ENCODE assay signal across 9 cellular contexts in the genomic region with DNA sequence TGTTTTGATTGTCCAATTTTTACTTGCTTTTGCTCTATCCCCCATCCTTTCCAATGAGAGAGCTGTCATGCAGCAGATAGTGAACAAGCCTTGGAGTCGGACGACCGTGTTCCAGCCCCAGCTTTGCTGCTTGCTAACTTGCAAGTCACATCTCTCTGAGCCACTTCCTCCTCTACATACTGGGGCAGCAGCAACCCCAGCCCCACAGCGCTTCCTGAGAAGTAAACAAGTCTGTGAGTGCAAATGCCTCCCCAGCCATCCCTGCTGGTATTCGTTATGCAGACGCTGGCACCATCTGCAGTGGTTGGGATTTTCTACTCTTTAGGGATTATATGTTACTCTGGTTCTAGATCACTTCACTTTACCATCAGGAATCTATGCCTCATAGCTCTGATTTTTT. TPM values are rescaled to one million over a fixed set of nuclear protein-coding genes. Genes with fewer than 3 reads are reported as not detected.
A peak's percentile ranks its signal among the peaks of the same experiment; 100 is the strongest.
DNase-seq lines count a peak whose midpoint lies in the region; ATAC-seq and TF ChIP-seq lines count a peak whose summit lies in the region.
"Had no signal": no experiment of that assay in that cellular context is flagged by ENCODE, and none has a peak within 500 bp of the region (broad histone marks: within the 10 kb centered on the region; RNA-seq: fewer than 3 reads in every experiment).

No MANE protein-coding gene starts in this region.

- H3K4me1 ChIP-seq in DND-41 (ENCODE audit: insufficient read depth, low read length) (peaks cover 29% of the 10 kb centered on the region), adipocyte (ENCODE audit: control insufficient read depth, insufficient read depth, low read length) (peaks cover 6% of the 10 kb centered on the region), neutrophil (ENCODE audit: control insufficient read depth in 1 of 2, insufficient read depth in 1 of 2, low read depth in 1 of 2, low read length in 1 of 2) (peaks cover 57 to 64% of the 10 kb centered on the region in 2 experiments), transverse colon (peaks cover 0 to 4% (median 0%) of the 10 kb centered on the region in 4 donors)
- H3K4me1 ChIP-seq: psoas muscle had no signal

- H4K20me1 ChIP-seq in DND-41 (ENCODE audit: insufficient read depth, low read length) = no peaks in the 10 kb centered on the region

- H3K36me3 ChIP-seq in DND-41 (ENCODE audit: insufficient read depth, low read length) = peaks cover 34% of the 10 kb centered on the region
- peaks cover 44% of the 10 kb centered on the region for H3K36me3 ChIP-seq in adipocyte (ENCODE audit: control insufficient read depth, insufficient read depth, low read length, severe bottlenecking)
- H3K36me3 ChIP-seq in neutrophil = peaks cover 41% of the 10 kb centered on the region
- peaks cover 0 to 50% (median 13%) of the 10 kb centered on the region in 4 donors for H3K36me3 ChIP-seq in transverse colon

- peak; percentile 84 for DNase-seq in DND-41
- peak; percentile 50 for DNase-seq in T-helper 9 cell
- peak; percentile 26 for DNase-seq in adipocyte (ENCODE audit: low read depth)
- peak; percentile 65 for DNase-seq in transverse colon
- DNase-seq in hepatic stellate cell (ENCODE audit: low spot score) = no peak

- WGBS in transverse colon (ENCODE audit: low coverage in 1 of 2), 2 donors = 55 to 67% methylated on average over 4 to 6 of the region's 6 CpGs

- no peaks in the 10 kb centered on the region for H3K79me2 ChIP-seq in DND-41 (ENCODE audit: insufficient read depth, low read length)

- peak overlapping the region; percentile 27 for H2AFZ ChIP-seq in DND-41 (ENCODE audit: low read depth, low read length)

- H3K4me2 ChIP-seq in DND-41 (ENCODE audit: insufficient read depth, low read length) = peak overlapping the region; percentile 37

- H3K4me3 ChIP-seq in DND-41 (ENCODE audit: low read depth in 1 of 2, low read length in 2 of 2) = peak overlapping the region in 1 of 2 experiments; percentile 17; a peak in 1 of 4 replicates
- H3K4me3 ChIP-seq in adipocyte (ENCODE audit: low read length) = no peak overlapping the region
- peak overlapping the region; percentile 42 to 55 for H3K4me3 ChIP-seq in neutrophil (ENCODE audit: low read depth in 1 of 2, low read length in 1 of 2)
- no peak overlapping the region for H3K4me3 ChIP-seq in transverse colon
- H3K4me3 ChIP-seq: psoas muscle had no signal

- TF ChIP-seq POLR2A in transverse colon (IDR thresholded peaks at IDR 0.05) = peak; percentile 31

- H3K9ac ChIP-seq in DND-41 (ENCODE audit: low read depth, low read length) = peak overlapping the region; percentile 27
- H3K9ac ChIP-seq in adipocyte (ENCODE audit: low read length) = no peak overlapping the region

- H3K9me3 ChIP-seq in DND-41 (ENCODE audit: insufficient read depth, low read length, severe bottlenecking) = no peaks in the 10 kb centered on the region
- H3K9me3 ChIP-seq in adipocyte (ENCODE audit: control insufficient read depth, low read length) = no peaks in the 10 kb centered on the region
- H3K9me3 ChIP-seq in neutrophil = no peaks in the 10 kb centered on the region
- H3K9me3 ChIP-seq in transverse colon = no peaks in the 10 kb centered on the region
- H3K9me3 ChIP-seq: psoas muscle had no signal

- no peaks in the 10 kb centered on the region for H3K27me3 ChIP-seq in DND-41 (ENCODE audit: insufficient read depth, low read length, poor library complexity)
- no peaks in the 10 kb centered on the region for H3K27me3 ChIP-seq in adipocyte (replicated peaks; ENCODE audit: control insufficient read depth, insufficient read depth, low read length)
- no peaks in the 10 kb centered on the region for H3K27me3 ChIP-seq in neutrophil
- no peaks in the 10 kb centered on the region for H3K27me3 ChIP-seq in transverse colon

- in situ Hi-C loops in transverse colon (cut with MboI; ENCODE audit: low pct_ligation_motif_present in 1 of 4, low pct_unique_long_range_greater_than_20kb in 1 of 4, low sequenced_read_pairs in 3 of 4) = loop anchor here (5.0 to 25.0 kb wide), 4 partner anchors 107 to 262 kb away; a partner anchor contains a TSS

- peak; percentile 9 for TF ChIP-seq CTCF in DND-41 (IDR thresholded peaks at IDR 0.05; ENCODE audit: borderline replicate concordance, extremely low read depth, low read length, poor library complexity, severe bottlenecking)
- TF ChIP-seq CTCF in neutrophil (IDR thresholded peaks at IDR 0.05) = no peak
- TF ChIP-seq CTCF in transverse colon (IDR thresholded peaks at IDR 0.05) = no peak

- ATAC-seq in DND-41 (ENCODE audit: insufficient read depth, low read depth) (peak; percentile 96), GM19023 (IDR thresholded peaks at IDR 0.05; ENCODE audit: unreplicated experiment) (no peak), GM18858 (IDR thresholded peaks at IDR 0.05; ENCODE audit: unreplicated experiment) (no peak)
- ATAC-seq: psoas muscle had no signal

- intact Hi-C loops in transverse colon (cut with DNase I; ENCODE audit: low total_unique reads) = no loop called here

- TF ChIP-seq EP300 in transverse colon (IDR thresholded peaks at IDR 0.05; ENCODE audit: low read depth) = no peak

- peak overlapping the region; percentile 73 for H3K27ac ChIP-seq in DND-41 (ENCODE audit: low read length)
- H3K27ac ChIP-seq in neutrophil = peak overlapping the region; percentile 92
- H3K27ac ChIP-seq in transverse colon = peak overlapping the region in 3 of 4 donors; percentile 11 to 50 (median 49)
- H3K27ac ChIP-seq: psoas muscle had no signal

RNA-seq across cellular contexts. Expression of a gene that starts 35.0 kb away (rescaled TPM):
- 1 to 10 TPM in 1 of 4 donors, under 1 TPM in 1, not detected in 2; 0.40 to 3.7 TPM for total RNA-seq in transverse colon

Comparison
In these comparisons a context has a peak if more than half of its experiments do, and no peak if none do; other contexts are left out.
1. H3K4me3 ChIP-seq: peak in neutrophil (2 of 2); none in adipocyte (single experiment) and transverse colon (0 of 4).
2. Peak in every context shown above with its lines, with median percentiles within 50 percentile points of each other: H3K27ac ChIP-seq.